9 cellular contexts compared by ENCODE assay signal in genomic region chr6:10531513-10531912, GRCh38. TPM values are rescaled to one million over a fixed set of nuclear protein-coding genes. Genes with fewer than 3 reads are reported as not detected.
DNase-seq lines count a peak whose midpoint lies in the region; ATAC-seq and TF ChIP-seq lines count a peak whose summit lies in the region.
"Had no signal": no experiment of that assay in that cellular context is flagged by ENCODE, and none has a peak within 500 bp of the region (broad histone marks: within the 10 kb centered on the region; RNA-seq: fewer than 3 reads in every experiment).

No MANE protein-coding gene starts in this region.

- in situ Hi-C loops in GM13977 (cut with MboI; ENCODE audit: low pct_unique_long_range_greater_than_20kb, low sequenced_read_pairs, unreplicated experiment) = no loop called here

- TF ChIP-seq CTCF in upper lobe of right lung (IDR thresholded peaks at IDR 0.05) (no peak), GM13977 (IDR thresholded peaks at IDR 0.05; ENCODE audit: extremely low read depth, insufficient read depth, missing control alignments) (no peak)

- H3K4me3 Mint-ChIP-seq in activated naive CD4-positive, alpha-beta T cell treated with anti-CD3 and anti-CD28 coated beads, Interleukin-2, amount 50 U/mL, for 24 hours = peak overlapping the region; percentile 63
- peak overlapping the region; percentile 19 to 29 for H3K4me3 Mint-ChIP-seq in effector memory CD8-positive, alpha-beta T cell

- no peaks in the 10 kb centered on the region for H3K27me3 Mint-ChIP-seq in activated naive CD4-positive, alpha-beta T cell treated with anti-CD3 and anti-CD28 coated beads, Interleukin-2, amount 50 U/mL, for 24 hours
- peaks cover 0 to 10% of the 10 kb centered on the region in 2 donors for H3K27me3 Mint-ChIP-seq in effector memory CD8-positive, alpha-beta T cell

- ATAC-seq in effector memory CD8-positive, alpha-beta T cell (replicated peaks) = no peak
- ATAC-seq in upper lobe of right lung (peak; percentile 42), GM21390 (IDR thresholded peaks at IDR 0.05; ENCODE audit: unreplicated experiment) (no peak)

- peaks cover 66% of the 10 kb centered on the region for H3K4me1 Mint-ChIP-seq in activated naive CD4-positive, alpha-beta T cell treated with anti-CD3 and anti-CD28 coated beads, Interleukin-2, amount 50 U/mL, for 24 hours
- peaks cover 34 to 48% of the 10 kb centered on the region in 2 donors for H3K4me1 Mint-ChIP-seq in effector memory CD8-positive, alpha-beta T cell (ENCODE audit: low read depth in 2 of 2)

- intact Hi-C loops in upper lobe of right lung (cut with DNase I) = no loop called here

- H3K27me3 ChIP-seq in upper lobe of right lung = no peaks in the 10 kb centered on the region

- no peaks in the 10 kb centered on the region for H3K9me3 ChIP-seq in upper lobe of right lung

- no peak overlapping the region for H3K27ac ChIP-seq in upper lobe of right lung

- peaks cover 30% of the 10 kb centered on the region for H3K4me1 ChIP-seq in upper lobe of right lung

- DNase-seq in activated naive CD4-positive, alpha-beta T cell treated with anti-CD3 and anti-CD28 coated beads, Interleukin-2, amount 50 U/mL, for 16 hours = no peak
- DNase-seq in NOMO-1 (lab: John Stamatoyannopoulos, UW; ENCODE audit: unreplicated experiment in 2 of 2) = peak; percentile 77 to 89
- no peak for DNase-seq in effector memory CD8-positive, alpha-beta T cell
- DNase-seq in upper lobe of right lung = no peak
- DNase-seq in NCI-H1105 (lab: John Stamatoyannopoulos, UW) = no peak
- no peak for DNase-seq in GM13977 (ENCODE audit: low spot score)
- DNase-seq: NCI-H2081 treated with DMSO at 0.1 percent for 48 hours had no signal

- no peaks in the 10 kb centered on the region for H3K36me3 ChIP-seq in upper lobe of right lung

- H3K27ac Mint-ChIP-seq in activated naive CD4-positive, alpha-beta T cell treated with anti-CD3 and anti-CD28 coated beads, Interleukin-2, amount 50 U/mL, for 24 hours = peak overlapping the region; percentile 32
- peak overlapping the region in 1 of 2 donors; percentile 3 for H3K27ac Mint-ChIP-seq in effector memory CD8-positive, alpha-beta T cell

- peak overlapping the region; percentile 60 for H3K4me3 ChIP-seq in upper lobe of right lung

- no peaks in the 10 kb centered on the region for H3K9me3 Mint-ChIP-seq in activated naive CD4-positive, alpha-beta T cell treated with anti-CD3 and anti-CD28 coated beads, Interleukin-2, amount 50 U/mL, for 24 hours
- H3K9me3 Mint-ChIP-seq in effector memory CD8-positive, alpha-beta T cell = no peaks in the 10 kb centered on the region

- peaks cover 5% of the 10 kb centered on the region for H3K36me3 Mint-ChIP-seq in activated naive CD4-positive, alpha-beta T cell treated with anti-CD3 and anti-CD28 coated beads, Interleukin-2, amount 50 U/mL, for 24 hours
- H3K36me3 Mint-ChIP-seq in effector memory CD8-positive, alpha-beta T cell (ENCODE audit: insufficient read depth) = peaks cover 2% of the 10 kb centered on the region

RNA-seq across cellular contexts. Expression of gene GCNT2, which starts 10.4 kb away (rescaled TPM):
- total RNA-seq in upper lobe of right lung = 27.4 TPM

Comparison
In these comparisons a context has a peak if more than half of its experiments do, and no peak if none do; other contexts are left out.
1. DNase-seq: peak in NOMO-1 (2 of 2); none in activated naive CD4-positive, alpha-beta T cell treated with anti-CD3 and anti-CD28 coated beads, Interleukin-2, amount 50 U/mL, for 16 hours (single experiment), effector memory CD8-positive, alpha-beta T cell (0 of 3), upper lobe of right lung (single experiment), NCI-H1105 (single experiment) and GM13977 (single experiment).